ENCODE assay signal across 19 cellular contexts in the genomic region with DNA sequence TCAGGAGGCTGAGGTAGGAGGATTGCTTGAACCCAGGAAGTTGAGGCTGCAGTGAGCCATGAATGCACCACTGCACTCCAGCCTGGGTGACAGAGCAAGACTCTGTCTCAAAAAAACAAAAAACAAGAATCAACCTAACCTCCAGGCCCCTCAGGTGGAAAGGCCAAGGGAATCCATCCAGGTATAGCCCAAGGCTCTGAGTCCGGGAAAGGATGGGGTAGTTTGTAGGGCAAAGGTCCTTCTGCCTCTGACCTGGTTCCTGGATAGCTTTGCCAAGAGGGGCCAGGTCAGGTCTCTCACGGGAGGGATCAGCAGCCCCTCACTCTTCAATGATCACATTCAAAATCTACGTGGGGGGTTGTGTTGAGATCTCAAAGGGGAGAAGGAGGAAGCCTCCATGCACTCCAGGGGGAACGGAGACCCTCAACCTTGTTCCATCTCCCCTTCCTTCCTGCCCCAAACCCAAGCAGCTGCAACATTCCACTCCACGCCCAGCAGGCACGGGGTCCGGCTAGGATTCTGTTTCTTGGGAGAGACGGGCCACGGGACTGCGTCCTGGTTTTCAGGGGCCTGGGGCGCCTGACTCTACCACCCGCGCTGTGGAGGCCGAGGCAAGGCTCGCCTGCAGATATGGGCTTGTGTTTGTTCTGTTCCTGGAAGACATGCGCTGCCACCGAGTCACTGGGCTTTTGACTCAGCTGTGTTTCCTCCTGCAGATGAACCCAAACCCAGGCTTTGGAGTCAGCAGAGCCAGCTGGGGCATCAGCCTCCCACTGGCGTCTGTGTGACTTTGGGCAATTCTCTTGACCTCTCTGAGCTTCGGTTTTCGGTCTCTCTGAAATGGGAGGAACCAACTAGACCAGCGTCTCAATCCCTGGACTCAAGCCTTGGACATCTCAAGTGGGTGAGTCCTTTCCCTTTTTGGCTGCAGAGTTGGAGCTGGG. TPM values are rescaled to one million over a fixed set of nuclear protein-coding genes. Genes with fewer than 3 reads are reported as not detected.
DNase-seq lines count a peak whose midpoint lies in the region; ATAC-seq and TF ChIP-seq lines count a peak whose summit lies in the region.
"Had no signal": no experiment of that assay in that cellular context is flagged by ENCODE, and none has a peak within 500 bp of the region (broad histone marks: within the 10 kb centered on the region; RNA-seq: fewer than 3 reads in every experiment).

No MANE protein-coding gene starts in this region.

- H3K4me2 ChIP-seq in osteoblast (ENCODE audit: insufficient read depth, low read length) (no peak overlapping the region), mesendoderm (ENCODE audit: low read length) (no peak overlapping the region)
- H3K4me2 ChIP-seq: A549 had no signal

- H3K4me1 ChIP-seq in cardiac muscle cell (ENCODE audit: low read depth), result peaks cover 19% of the 10 kb centered on the region
- peaks cover 0 to 15% of the 10 kb centered on the region in 2 donors for H3K4me1 ChIP-seq in right atrium auricular region
- no peaks in the 10 kb centered on the region for H3K4me1 ChIP-seq in osteoblast (ENCODE audit: insufficient read depth, low read length)
- peaks cover 5% of the 10 kb centered on the region for H3K4me1 ChIP-seq in mesendoderm (ENCODE audit: control insufficient read depth, low read depth, low read length)
- H3K4me1 ChIP-seq in ovary (ENCODE audit: insufficient read depth), result peaks cover under 1% of the 10 kb centered on the region
- H3K4me1 ChIP-seq: A549 had no signal

- H3K9me3 ChIP-seq in cardiac muscle cell (ENCODE audit: low read depth), result no peaks in the 10 kb centered on the region
- H3K9me3 ChIP-seq in right atrium auricular region, result no peaks in the 10 kb centered on the region
- no peaks in the 10 kb centered on the region for H3K9me3 ChIP-seq in osteoblast (ENCODE audit: low read depth, low read length)
- no peaks in the 10 kb centered on the region for H3K9me3 ChIP-seq in WERI-Rb-1 (ENCODE audit: severe bottlenecking)
- H3K9me3 ChIP-seq in ovary, result no peaks in the 10 kb centered on the region
- H3K9me3 ChIP-seq: A549 had no signal

- no peak overlapping the region for H2BK5ac ChIP-seq in mesendoderm (ENCODE audit: low read length)

- no peak overlapping the region for H2BK120ac ChIP-seq in mesendoderm (ENCODE audit: low read depth, low read length)

- H3K18ac ChIP-seq in mesendoderm (ENCODE audit: low read length), result no peak overlapping the region

- no peak overlapping the region for H3K23ac ChIP-seq in mesendoderm (ENCODE audit: low read length)

- no CpG with 5 or more reads among the region's 21 CpGs for WGBS in mesendoderm (ENCODE audit: extremely low coverage, insufficient coverage, low lambda C conversion rate)
- 90 to 93% (median 91%) methylated on average over 21 of the region's 21 CpGs for WGBS in ovary, 3 donors

- TF ChIP-seq POLR2A in ovary (IDR thresholded peaks at IDR 0.05), result no peak

- H2AK5ac ChIP-seq in mesendoderm (ENCODE audit: low read length), result no peak overlapping the region

- no peak for TF ChIP-seq CTCF in cardiac muscle cell (IDR thresholded peaks at IDR 0.05; ENCODE audit: low read depth, low read length)
- no peak for TF ChIP-seq CTCF in right atrium auricular region (IDR thresholded peaks at IDR 0.05)
- TF ChIP-seq CTCF in osteoblast (IDR thresholded peaks at IDR 0.05; ENCODE audit: extremely low read depth, low read depth, low read length), result no peak
- TF ChIP-seq CTCF in WERI-Rb-1 (IDR thresholded peaks at IDR 0.05; ENCODE audit: low read depth, low read length), result no peak
- TF ChIP-seq CTCF in ovary (IDR thresholded peaks at IDR 0.05), result no peak
- TF ChIP-seq CTCF in coronary artery (IDR thresholded peaks at IDR 0.05), result no peak

- no peak overlapping the region for H3K4ac ChIP-seq in mesendoderm (ENCODE audit: low read depth, low read length)

- TF ChIP-seq EP300 in ovary (IDR thresholded peaks at IDR 0.05), result no peak

- H3K36me3 ChIP-seq in cardiac muscle cell (no peaks in the 10 kb centered on the region), right atrium auricular region (no peaks in the 10 kb centered on the region), osteoblast (ENCODE audit: insufficient read depth, low read length) (no peaks in the 10 kb centered on the region), mesendoderm (ENCODE audit: control insufficient read depth, insufficient read depth, low read length) (no peaks in the 10 kb centered on the region), WERI-Rb-1 (no peaks in the 10 kb centered on the region), ovary (no peaks in the 10 kb centered on the region)

- no peak overlapping the region for H2AFZ ChIP-seq in osteoblast (ENCODE audit: low read length)

- no peaks in the 10 kb centered on the region for H4K20me1 ChIP-seq in osteoblast (ENCODE audit: insufficient read depth, low read length)

- H3K79me2 ChIP-seq in osteoblast (ENCODE audit: insufficient read depth, low read length) (no peaks in the 10 kb centered on the region), mesendoderm (ENCODE audit: control insufficient read depth, insufficient read depth, low read length) (no peaks in the 10 kb centered on the region)

- H3K79me1 ChIP-seq in mesendoderm (ENCODE audit: low read length), result no peaks in the 10 kb centered on the region

- DNase-seq in cardiac muscle cell (ENCODE audit: low read depth in 1 of 2, low spot score in 1 of 2), result no peak
- no peak for DNase-seq in right atrium auricular region (ENCODE audit: low spot score)
- peak; percentile 14 for DNase-seq in left cardiac atrium
- peak; percentile 87 for DNase-seq in osteoblast (ENCODE audit: insufficient read length, low spot score, missing footprints)
- DNase-seq in mesendoderm, result no peak
- no peak for DNase-seq in WERI-Rb-1
- no peak for DNase-seq in ovary
- DNase-seq in coronary artery (ENCODE audit: low spot score), result no peak
- DNase-seq: CD4-positive, alpha-beta memory T cell; DMS153; GF-D8; KG1; NCI-H1417; NCI-H187; NCI-H226; NCI-H524; SIG-M5 had no signal

- H3K56ac ChIP-seq in mesendoderm (ENCODE audit: low read length), result no peak overlapping the region

- no peak overlapping the region for H3K9ac ChIP-seq in mesendoderm (ENCODE audit: low read length)

- no peak for ATAC-seq in left cardiac atrium
- ATAC-seq: A549, HCT116 had no signal

- intact Hi-C loops in left cardiac atrium (cut with DNase I) (no loop called here), ovary (cut with DNase I) (no loop called here)

- peak overlapping the region; percentile 18 for H3K27ac ChIP-seq in cardiac muscle cell
- peak overlapping the region in 1 of 2 donors; percentile 21 for H3K27ac ChIP-seq in right atrium auricular region
- no peak overlapping the region for H3K27ac ChIP-seq in osteoblast (ENCODE audit: low read depth, low read length)
- H3K27ac ChIP-seq in mesendoderm (ENCODE audit: low read depth, low read length), result no peak overlapping the region
- H3K27ac ChIP-seq in WERI-Rb-1, result no peak overlapping the region
- H3K27ac ChIP-seq in ovary, result no peak overlapping the region
- no peak overlapping the region for H3K27ac ChIP-seq in coronary artery
- H3K27ac ChIP-seq: A549 had no signal

- H3K4me3 ChIP-seq in cardiac muscle cell (no peak overlapping the region), right atrium auricular region (no peak overlapping the region), osteoblast (ENCODE audit: insufficient read depth, low read length) (no peak overlapping the region), mesendoderm (ENCODE audit: low read length) (no peak overlapping the region), WERI-Rb-1 (ENCODE audit: low read depth, low read length) (no peak overlapping the region), ovary (no peak overlapping the region), coronary artery (no peak overlapping the region)
- H3K4me3 ChIP-seq: A549 had no signal

- H4K5ac ChIP-seq in mesendoderm (ENCODE audit: low read length), result no peak overlapping the region

- H3K27me3 ChIP-seq in cardiac muscle cell (no peaks in the 10 kb centered on the region), right atrium auricular region (no peaks in the 10 kb centered on the region), osteoblast (ENCODE audit: insufficient read depth, low read length) (no peaks in the 10 kb centered on the region), mesendoderm (ENCODE audit: insufficient read depth, low read length, poor library complexity) (no peaks in the 10 kb centered on the region), WERI-Rb-1 (ENCODE audit: insufficient read depth, low read depth, severe bottlenecking) (no peaks in the 10 kb centered on the region), ovary (no peaks in the 10 kb centered on the region)

- no peak overlapping the region for H2BK15ac ChIP-seq in mesendoderm (replicated peaks; ENCODE audit: low read depth)

- no peak overlapping the region for H4K8ac ChIP-seq in mesendoderm (ENCODE audit: low read depth, low read length)

RNA-seq across cellular contexts. Expression of gene PLPP7, which starts 35.5 kb away (rescaled TPM):
- total RNA-seq in cardiac muscle cell (50.3 and 52.5 TPM in 2 replicates), right atrium auricular region (100 to 1,000 TPM; 124 to 216 TPM), left cardiac atrium (100 to 1,000 TPM in 1 of 2 donors, 10 to 100 TPM in 1; 82.7 to 108 TPM), osteoblast (16.3 and 18.0 TPM in 2 replicates), ovary (10 to 100 TPM in 4 of 7 donors, 1 to 10 TPM in 3; 7.6 to 12.0 (median 11.0) TPM)
- polyA plus RNA-seq in cardiac muscle cell (36.9 and 42.5 TPM in 2 replicates), ovary (10 to 100 TPM in 1 of 2 donors, 1 to 10 TPM in 1; 3.6 to 11.8 TPM)
- polyA plus RNA-seq in mesendoderm (2013, experiment 1 of 2), result 0.56 TPM
- polyA plus RNA-seq in mesendoderm (2013, experiment 2 of 2), result 0.62 TPM
- total RNA-seq: CD4-positive, alpha-beta memory T cell had no signal
- polyA plus RNA-seq: CD4-positive, alpha-beta memory T cell had no signal

RNA-seq across cellular contexts. Expression of gene FAM78A, which starts 48.7 kb away (rescaled TPM):
- total RNA-seq in cardiac muscle cell, result 39.6 and 42.6 TPM in 2 replicates
- 21.5 and 29.5 TPM in 2 replicates for polyA plus RNA-seq in cardiac muscle cell
- total RNA-seq in right atrium auricular region, result 10 to 100 TPM; 31.8 to 55.3 TPM
- total RNA-seq in left cardiac atrium, result 10 to 100 TPM; 50.4 to 60.5 TPM
- total RNA-seq in osteoblast, result 0.36 and 0.59 TPM in 2 replicates
- 0.32 TPM for polyA plus RNA-seq in mesendoderm (2013, experiment 1 of 2)
- 0.28 TPM for polyA plus RNA-seq in mesendoderm (2013, experiment 2 of 2)
- total RNA-seq in ovary, result 1 to 10 TPM in 5 of 7 donors, under 1 TPM in 2; 0.60 to 2.9 (median 1.6) TPM
- 1 to 10 TPM; 3.5 to 9.4 TPM for polyA plus RNA-seq in ovary

Comparison
In these comparisons a context has a peak if more than half of its experiments do, and no peak if none do; other contexts are left out.
1. DNase-seq: peak in left cardiac atrium (single experiment) and osteoblast (single experiment); none in cardiac muscle cell (0 of 2), right atrium auricular region (single experiment), mesendoderm (single experiment), WERI-Rb-1 (single experiment), ovary (0 of 5) and coronary artery (single experiment).
2. RNA of gene FAM78A, which starts 48.7 kb away (total RNA-seq): 50.4 to 60.5 TPM in left cardiac atrium, 31.8 to 55.3 TPM in right atrium auricular region and 39.6 to 42.6 TPM in cardiac muscle cell; 0.60 to 2.9 TPM in ovary and 0.36 to 0.59 TPM in osteoblast; every median in the first group is over 4 times any median in the second.